18 cellular contexts compared by ENCODE assay signal in genomic region chr18:56062931-56063330, GRCh38.
DNase-seq lines count a peak whose midpoint lies in the region; ATAC-seq and FAIRE-seq lines count a peak whose summit lies in the region.
"Had no signal": no experiment of that assay in that cellular context is flagged by ENCODE, and none has a peak within 500 bp of the region (broad histone marks: within the 10 kb centered on the region; RNA-seq: fewer than 3 reads in every experiment).

No MANE protein-coding gene starts in this region.

- H3K27ac ChIP-seq in aorta (ENCODE audit: low read depth in 1 of 2, low read length in 2 of 2) = no peak overlapping the region
- H3K27ac ChIP-seq in caudate nucleus (ENCODE audit: low read depth, low read length) = no peak overlapping the region

- H3K4me3 ChIP-seq in aorta (ENCODE audit: low read length in 2 of 2) = no peak overlapping the region
- H3K4me3 ChIP-seq: HAP-1 had no signal

- no peaks in the 10 kb centered on the region for H3K36me3 ChIP-seq in aorta (ENCODE audit: control insufficient read depth in 1 of 2, insufficient read depth in 2 of 2, low read length in 1 of 2)
- H3K36me3 ChIP-seq: HAP-1 had no signal

- no peaks in the 10 kb centered on the region for H3K4me1 ChIP-seq in aorta (ENCODE audit: control insufficient read depth in 1 of 2, insufficient read depth in 2 of 2, low read length in 2 of 2)
- H3K4me1 ChIP-seq: HAP-1 had no signal

- H3K27me3 ChIP-seq in aorta (ENCODE audit: control insufficient read depth in 1 of 2, insufficient read depth in 2 of 2, low read length in 1 of 2) = no peaks in the 10 kb centered on the region

- DNase-seq in RCC 7860 (ENCODE audit: low spot score) (peak; percentile 10), glomerular visceral epithelial cell (ENCODE audit: extremely low spot score) (peak; percentile 51), left lobe of liver (ENCODE audit: low spot score) (no peak), aorta (no peak), caudate nucleus (lab: John Stamatoyannopoulos, UW) (no peak)
- DNase-seq: C1 segment of cervical spinal cord; Calu3; CD4-positive, alpha-beta memory T cell; COR-L47; DMS153; DND-41; GOT3; HFFc6 had no signal

- no peak for FAIRE-seq in RCC 7860 (lab: Jason Lieb, UNC)
- FAIRE-seq: G401.6, GM12892, H54 had no signal

- H3K9me3 ChIP-seq in aorta (ENCODE audit: control insufficient read depth, low read length) = no peaks in the 10 kb centered on the region
- H3K9me3 ChIP-seq: HAP-1 had no signal

- ATAC-seq in left lobe of liver (peak; percentile 65), aorta (ENCODE audit: low FRiP score) (no peak), HG03108 (IDR thresholded peaks at IDR 0.05; ENCODE audit: unreplicated experiment) (no peak)

- WGBS in aorta, 2 donors = 83 to 84% methylated on average over 2 of the region's 2 CpGs

- intact Hi-C loops in aorta (cut with DNase I) = no loop called here

Comparison
In these comparisons a context has a peak if more than half of its experiments do, and no peak if none do; other contexts are left out.
1. DNase-seq: peak in RCC 7860 (single experiment) and glomerular visceral epithelial cell (single experiment); none in left lobe of liver (single experiment), aorta (0 of 2) and caudate nucleus (0 of 61).